Comparison of ENCODE assay signal across 34 cellular contexts in genomic region chr1:219862366-219862765, GRCh38.
"Had no signal": no experiment of that assay in that cellular context is flagged by ENCODE, and none has a peak within 500 bp of the region (broad histone marks: within the 10 kb centered on the region; RNA-seq: fewer than 3 reads in every experiment).

No MANE protein-coding gene starts in this region.

- H3K4me3 ChIP-seq: MG63 had no signal

- H3K9me3 ChIP-seq: MG63 had no signal

- DNase-seq: Karpas-422, Kasumi-1, MG63, MM.1S, MV-4-11, NCI-H1048, NCI-H1092, NCI-H1092 treated with DMSO at 0.1 percent for 48 hours, NCI-H1105, NCI-H1105 treated with DMSO at 0.1 percent for 48 hours, NCI-H1417, NCI-H1417 treated with DMSO at 0.1 percent for 48 hours, NCI-H1436, NCI-H1436 treated with DMSO at 0.1 percent for 48 hours, NCI-H146, NCI-H1694, NCI-H1694 treated with DMSO at 0.1 percent for 48 hours, NCI-H187, NCI-H187 treated with DMSO at 0.1 percent for 48 hours, NCI-H1930, NCI-H2029, NCI-H2029 treated with DMSO at 0.1 percent for 48 hours, NCI-H2081, NCI-H2081 treated with DMSO at 0.1 percent for 48 hours, NCI-H2107, NCI-H2171, NCI-H2171 treated with DMSO at 0.1 percent for 48 hours, NCI-H2227 treated with DMSO at 0.1 percent for 48 hours, NCI-H226, NCI-H345, NCI-H446, NCI-H446 treated with DMSO at 0.1 percent for 48 hours, NCI-H510A, NCI-H510A treated with DMSO at 0.1 percent for 48 hours had no signal

- H3K36me3 ChIP-seq: MG63 had no signal
